8 cellular contexts compared by ENCODE assay signal in the genomic region with DNA sequence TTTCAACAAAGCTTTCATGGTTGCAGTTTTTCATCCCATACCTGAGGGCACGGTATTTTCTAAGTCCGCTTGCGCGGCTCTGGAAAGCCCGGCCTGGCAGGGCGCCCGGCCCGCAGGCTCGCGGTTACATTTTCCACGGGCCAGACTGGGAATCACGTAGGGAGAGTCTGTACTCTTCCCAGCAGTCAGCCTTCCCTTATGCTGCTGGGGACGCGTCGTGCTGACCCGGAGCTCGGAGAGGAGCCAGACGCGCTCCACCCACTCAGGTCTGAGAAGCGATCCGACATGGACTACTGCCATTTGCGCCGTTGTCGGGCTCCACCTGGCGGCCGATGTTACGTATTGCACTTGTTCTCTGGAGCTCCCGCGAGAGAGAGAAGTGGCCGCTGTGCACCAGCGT.
DNase-seq lines count a peak whose midpoint lies in the region; ATAC-seq and TF ChIP-seq lines count a peak whose summit lies in the region.
"Not testable (repeated sequence)": the region's sequence is repeated elsewhere in the genome, so short reads cannot be mapped to it uniquely, and the experiment has no call there.

No MANE protein-coding gene starts in this region.

- not testable (repeated sequence) for H3K27me3 ChIP-seq in IMR-90 (ENCODE audit: control insufficient read depth, insufficient read depth, low read length)

- not testable (repeated sequence) for H4K8ac ChIP-seq in IMR-90 (ENCODE audit: low read depth in 2 of 2, low read length in 2 of 2)

- dilution Hi-C loops in IMR-90 (cut with HindIII; ENCODE audit: low sequenced_read_pairs, unreplicated experiment), result not testable (repeated sequence)

- CTCF ChIA-PET in Calu3 (lab: Charles Lee); IMR-90 (lab: Yijun Ruan, JAX): not testable (repeated sequence)

- intact Hi-C loops in Calu3 (cut with micrococcal nuclease; ENCODE audit: unreplicated experiment); IMR-90 (cut with micrococcal nuclease): not testable (repeated sequence)

- not testable (repeated sequence) for H3K23ac ChIP-seq in IMR-90 (ENCODE audit: low read depth, low read length)

- H2BK20ac ChIP-seq in IMR-90 (ENCODE audit: low read depth, low read length), result not testable (repeated sequence)

- peak; percentile 100 for ATAC-seq in GM19463 (IDR thresholded peaks at IDR 0.05; ENCODE audit: unreplicated experiment)
- ATAC-seq in HG02885 (IDR thresholded peaks at IDR 0.05; ENCODE audit: poor library complexity, unreplicated experiment), result peak; percentile 100
- ATAC-seq in IMR-90 (ENCODE audit: low read depth), result peak; percentile 100
- ATAC-seq in naive B cell (ENCODE audit: low read depth in 2 of 2), result peak; percentile 97 to 99
- ATAC-seq in stimulated activated naive B cell treated with anti-CD40 and anti-IgM and Interleukin-4, amounts not matched to agents 10 μg/mL and 1 μg/mL and 100 μg/mL, for 72 hours (replicated peaks), result peak; percentile 96 to 99

- not testable (repeated sequence) for TF ChIP-seq POLR2A in IMR-90 (IDR thresholded peaks at IDR 0.05; ENCODE audit: low read depth, low read length)

- not testable (repeated sequence) for H2AK9ac ChIP-seq in IMR-90 (replicated peaks; ENCODE audit: low read depth, low read length, poor library complexity)

- H3K36me3 ChIP-seq in IMR-90 (ENCODE audit: control insufficient read depth, insufficient read depth, low read length), result not testable (repeated sequence)

- H3K4me3 Mint-ChIP-seq in Calu3 (ENCODE audit: low read depth, unreplicated experiment); naive B cell; stimulated activated naive B cell treated with anti-CD40 and anti-IgM and Interleukin-4, amounts not matched to agents 10 μg/mL and 1 μg/mL and 100 μg/mL, for 72 hours: not testable (repeated sequence)

- H3K9ac ChIP-seq in IMR-90 (ENCODE audit: low read depth, low read length), result not testable (repeated sequence)

- H3K56ac ChIP-seq in IMR-90 (ENCODE audit: extremely low read depth, insufficient read depth, low read length), result not testable (repeated sequence)

- H4K5ac ChIP-seq in IMR-90 (ENCODE audit: low read depth, low read length), result not testable (repeated sequence)

- H3K4me3 ChIP-seq in IMR-90 (ENCODE audit: insufficient read depth, low read depth, low read length), result peak overlapping the region; percentile 40
- H3K4me3 ChIP-seq in fibroblast of pulmonary artery (replicated peaks; ENCODE audit: low read depth, low read length), result peak overlapping the region; percentile 45

- not testable (repeated sequence) for H4K20me1 ChIP-seq in IMR-90 (ENCODE audit: insufficient read depth, low read length)

- POLR2A ChIA-PET in IMR-90 (lab: Charles Lee; ENCODE audit: unreplicated experiment), result not testable (repeated sequence)

- H3K4ac ChIP-seq in IMR-90 (ENCODE audit: low read depth, low read length), result not testable (repeated sequence)

- H3K9me3 ChIP-seq in IMR-90 (ENCODE audit: control insufficient read depth, insufficient read depth, low read length), result not testable (repeated sequence)

- not testable (repeated sequence) for H3K27me3 Mint-ChIP-seq in Calu3 (ENCODE audit: unreplicated experiment); naive B cell; stimulated activated naive B cell treated with anti-CD40 and anti-IgM and Interleukin-4, amounts not matched to agents 10 μg/mL and 1 μg/mL and 100 μg/mL, for 72 hours

- WGBS in IMR-90 (ENCODE audit: extremely low coverage in 2 of 2, insufficient read length in 1 of 2), 2 experiments, result no CpG with 5 or more reads among the region's 31 CpGs

- H3K27ac Mint-ChIP-seq in Calu3 (ENCODE audit: unreplicated experiment); naive B cell; stimulated activated naive B cell treated with anti-CD40 and anti-IgM and Interleukin-4, amounts not matched to agents 10 μg/mL and 1 μg/mL and 100 μg/mL, for 72 hours: not testable (repeated sequence)

- not testable (repeated sequence) for TF ChIP-seq RAD21 in IMR-90 (IDR thresholded peaks at IDR 0.05; ENCODE audit: low read length)

- not testable (repeated sequence) for H3K9me3 Mint-ChIP-seq in Calu3 (ENCODE audit: low read depth, unreplicated experiment); naive B cell; stimulated activated naive B cell treated with anti-CD40 and anti-IgM and Interleukin-4, amounts not matched to agents 10 μg/mL and 1 μg/mL and 100 μg/mL, for 72 hours

- not testable (repeated sequence) for H3K18ac ChIP-seq in IMR-90 (ENCODE audit: low read depth, low read length)

- H2AK5ac ChIP-seq in IMR-90 (ENCODE audit: low read depth, low read length), result not testable (repeated sequence)

- not testable (repeated sequence) for BruUV-seq in Calu3 (replicated peaks; lab: Mats Ljungman, UMichigan); IMR-90 (replicated peaks; lab: Mats Ljungman, UMichigan)

- H2BK15ac ChIP-seq in IMR-90 (ENCODE audit: low read depth, low read length), result not testable (repeated sequence)

- not testable (repeated sequence) for H3K79me1 ChIP-seq in IMR-90 (ENCODE audit: low read depth in 1 of 2, low read length in 2 of 2)

- H2BK120ac ChIP-seq in IMR-90 (ENCODE audit: low read depth, low read length), result not testable (repeated sequence)

- H4K91ac ChIP-seq in IMR-90 (ENCODE audit: insufficient read depth, low read depth, low read length), result not testable (repeated sequence)

- TF ChIP-seq CTCF in Calu3 (IDR thresholded peaks at IDR 0.05; ENCODE audit: unreplicated experiment); IMR-90 (conservative IDR thresholded peaks at IDR 0.05; ENCODE audit: low read depth, low read length); fibroblast of pulmonary artery (IDR thresholded peaks at IDR 0.05; ENCODE audit: low read length, missing control alignments): not testable (repeated sequence)

- not testable (repeated sequence) for H3K36me3 Mint-ChIP-seq in Calu3 (ENCODE audit: insufficient read depth, unreplicated experiment); naive B cell; stimulated activated naive B cell treated with anti-CD40 and anti-IgM and Interleukin-4, amounts not matched to agents 10 μg/mL and 1 μg/mL and 100 μg/mL, for 72 hours

- H3K4me1 ChIP-seq in IMR-90 (ENCODE audit: control insufficient read depth, insufficient read depth, low read length), result not testable (repeated sequence)

- in situ Hi-C loops in IMR-90 (cut with MboI; ENCODE audit: low sequenced_read_pairs), result not testable (repeated sequence)

- not testable (repeated sequence) for H2AFZ ChIP-seq in IMR-90 (replicated peaks; ENCODE audit: low read length, poor library complexity)

- H3K27ac ChIP-seq in IMR-90 (ENCODE audit: insufficient read depth, low read length), result not testable (repeated sequence)

- DNase-seq in Calu3, result peak; percentile 6
- not testable (repeated sequence) for DNase-seq in IMR-90; fibroblast of pulmonary artery (ENCODE audit: low read depth)
- DNase-seq in activated effector memory CD4-positive, alpha-beta T cell treated with anti-CD3 and anti-CD28 coated beads, Interleukin-2, amount 50 U/mL, for 16 hours, result peak; percentile 68
- peak; percentile 52 for DNase-seq in naive B cell
- DNase-seq in stimulated activated naive B cell treated with anti-CD40 and anti-IgM and Interleukin-4, amounts not matched to agents 10 μg/mL and 1 μg/mL and 100 μg/mL, for 72 hours, result peak; percentile 14

- H3K14ac ChIP-seq in IMR-90 (replicated peaks; ENCODE audit: low read depth, low read length), result not testable (repeated sequence)

- H3K4me1 Mint-ChIP-seq in Calu3 (ENCODE audit: low read depth, unreplicated experiment); naive B cell; stimulated activated naive B cell treated with anti-CD40 and anti-IgM and Interleukin-4, amounts not matched to agents 10 μg/mL and 1 μg/mL and 100 μg/mL, for 72 hours: not testable (repeated sequence)

- not testable (repeated sequence) for H3K9me1 ChIP-seq in IMR-90 (ENCODE audit: insufficient read depth, low read length)

- not testable (repeated sequence) for H2BK5ac ChIP-seq in IMR-90 (ENCODE audit: low read depth, low read length, poor library complexity, severe bottlenecking)

- H3K4me2 ChIP-seq in IMR-90 (ENCODE audit: low read depth, low read length), result peak overlapping the region; percentile 77
